26 cellular contexts compared by ENCODE assay signal in genomic region chr11:113278481-113278880, GRCh38.
"Had no signal": no experiment of that assay in that cellular context is flagged by ENCODE, and none has a peak within 500 bp of the region (broad histone marks: within the 10 kb centered on the region; RNA-seq: fewer than 3 reads in every experiment).

No MANE protein-coding gene starts in this region.

- H3K27me3 Mint-ChIP-seq: dendritic cell treated with granulocyte-macrophage colony-stimulating factor and Interleukin-4, amounts not matched to agents 40 ng/mL and 50 ng/mL, for 4 days; memory B cell; naive B cell; natural killer cell treated with Interleukin-12 subunit alpha and Interleukin-12 subunit beta and Interleukin-15 and Interleukin-18, amount 100 ng/mL, for 72 hours had no signal

- H3K27ac Mint-ChIP-seq: dendritic cell treated with granulocyte-macrophage colony-stimulating factor and Interleukin-4, amounts not matched to agents 40 ng/mL and 50 ng/mL, for 4 days; memory B cell; mesothelial cell of epicardium; natural killer cell treated with Interleukin-12 subunit alpha and Interleukin-12 subunit beta and Interleukin-15 and Interleukin-18, amount 100 ng/mL, for 72 hours; stimulated activated effector memory CD8-positive, alpha-beta T cell treated with anti-CD3 and anti-CD28 coated beads, Interleukin-12 subunit alpha, Interleukin-12 subunit beta, amount 100 ng/mL, for 72 hours had no signal

- H3K27ac ChIP-seq: colonic mucosa, esophagus muscularis mucosa, foreskin keratinocyte, gastroesophageal sphincter, heart right ventricle, neutrophil, pancreas, stomach, thyroid gland had no signal

- H3K27me3 ChIP-seq: colonic mucosa, esophagus muscularis mucosa, foreskin keratinocyte, gastroesophageal sphincter, heart right ventricle, pancreas, stomach, thyroid gland had no signal

- DNase-seq: colonic mucosa; effector CD8-positive, alpha-beta T cell; foreskin keratinocyte; heart right ventricle; mucosa of descending colon; naive B cell; pancreas; retina; stimulated activated CD4-positive, alpha-beta T cell treated with anti-CD3 and anti-CD28 coated beads, Interleukin-2, amount 100 ng/mL, for 24 hours; stimulated activated CD4-positive, alpha-beta T cell treated with anti-CD3 and anti-CD28 coated beads, Interleukin-4, amount 100 ng/mL, for 24 hours; stimulated activated naive CD4-positive, alpha-beta T cell treated with Interleukin-2 at 50 U/mL for 16 hours; stomach; thyroid gland; trophoblast cell had no signal

- H3K36me3 Mint-ChIP-seq: stimulated activated effector memory CD8-positive, alpha-beta T cell treated with anti-CD3 and anti-CD28 coated beads, Interleukin-12 subunit alpha, Interleukin-12 subunit beta, amount 100 ng/mL, for 72 hours had no signal

- H3K4me1 Mint-ChIP-seq: memory B cell; mesothelial cell of epicardium; naive B cell; stimulated activated effector memory CD8-positive, alpha-beta T cell treated with anti-CD3 and anti-CD28 coated beads, Interleukin-12 subunit alpha, Interleukin-12 subunit beta, amount 100 ng/mL, for 72 hours had no signal

- H3K9me3 Mint-ChIP-seq: dendritic cell treated with granulocyte-macrophage colony-stimulating factor and Interleukin-4, amounts not matched to agents 40 ng/mL and 50 ng/mL, for 4 days; memory B cell; mesothelial cell of epicardium; naive B cell; natural killer cell treated with Interleukin-12 subunit alpha and Interleukin-12 subunit beta and Interleukin-15 and Interleukin-18, amount 100 ng/mL, for 72 hours; neural crest cell; stimulated activated effector memory CD8-positive, alpha-beta T cell treated with anti-CD3 and anti-CD28 coated beads, Interleukin-12 subunit alpha, Interleukin-12 subunit beta, amount 100 ng/mL, for 72 hours had no signal

- H3K4me3 ChIP-seq: colonic mucosa, esophagus muscularis mucosa, gastroesophageal sphincter, heart right ventricle, lung, mucosa of descending colon, pancreas, smooth muscle cell, stomach, thyroid gland had no signal

- H3K4me2 ChIP-seq: smooth muscle cell had no signal

- H3K4me1 ChIP-seq: colonic mucosa, esophagus muscularis mucosa, foreskin keratinocyte, gastroesophageal sphincter, pancreas, stomach, thyroid gland had no signal

- ATAC-seq: foreskin keratinocyte; gastroesophageal sphincter; mucosa of descending colon; natural killer cell treated with Interleukin-12 subunit alpha and Interleukin-12 subunit beta and Interleukin-15 and Interleukin-18, amount 100 ng/mL, for 72 hours; pancreas; sciatic nerve; stimulated activated effector memory CD8-positive, alpha-beta T cell treated with anti-CD3 and anti-CD28 coated beads, Interleukin-12 subunit alpha, Interleukin-12 subunit beta, amount 100 ng/mL, for 72 hours had no signal

- H3K4me3 Mint-ChIP-seq: dendritic cell treated with granulocyte-macrophage colony-stimulating factor and Interleukin-4, amounts not matched to agents 40 ng/mL and 50 ng/mL, for 4 days; memory B cell; mesothelial cell of epicardium; naive B cell; natural killer cell treated with Interleukin-12 subunit alpha and Interleukin-12 subunit beta and Interleukin-15 and Interleukin-18, amount 100 ng/mL, for 72 hours; neural crest cell; stimulated activated effector memory CD8-positive, alpha-beta T cell treated with anti-CD3 and anti-CD28 coated beads, Interleukin-12 subunit alpha, Interleukin-12 subunit beta, amount 100 ng/mL, for 72 hours had no signal

- H3K9me3 ChIP-seq: colonic mucosa, esophagus muscularis mucosa, gastroesophageal sphincter, heart right ventricle, mucosa of descending colon, neutrophil, pancreas, stomach, thyroid gland had no signal

- H3K36me3 ChIP-seq: colonic mucosa, neutrophil, pancreas, thyroid gland had no signal
